26 cellular contexts compared by ENCODE assay signal in genomic region chr7:91674470-91674869, GRCh38.
"Had no signal": no experiment of that assay in that cellular context is flagged by ENCODE, and none has a peak within 500 bp of the region (broad histone marks: within the 10 kb centered on the region; RNA-seq: fewer than 3 reads in every experiment).

No MANE protein-coding gene starts in this region.

- H3K36me3 ChIP-seq: SJCRH30 had no signal

- H3K9me3 ChIP-seq: SJCRH30 had no signal

- H3K9ac ChIP-seq: KMS-11 had no signal

- DNase-seq: Karpas-422, MM.1S, MV-4-11, NCI-H1092, NCI-H1105, NCI-H1417 treated with DMSO at 0.1 percent for 48 hours, NCI-H1436 treated with DMSO at 0.1 percent for 48 hours, NCI-H1694 treated with DMSO at 0.1 percent for 48 hours, NCI-H187 treated with DMSO at 0.1 percent for 48 hours, NCI-H2029, NCI-H2081, NCI-H2171 treated with DMSO at 0.1 percent for 48 hours, NCI-H2227 treated with DMSO at 0.1 percent for 48 hours, NCI-H345, NCI-H446, NCI-H510A treated with DMSO at 0.1 percent for 48 hours, NCI-H524 treated with DMSO at 0.1 percent for 48 hours, NCI-H526 treated with DMSO at 0.1 percent for 48 hours, NCI-H774, PC-9, SHP77, SIG-M5, SJCRH30 had no signal

- H3K4me3 ChIP-seq: PC-9, SJCRH30, SK-N-MC had no signal

- H3K27ac ChIP-seq: KMS-11, PC-9, RWPE1, SJCRH30, SK-N-MC had no signal

- H3K4me1 ChIP-seq: SJCRH30 had no signal

- H3K27me3 ChIP-seq: SJCRH30 had no signal
